ENCODE assay signal across 8 cellular contexts in the genomic region with DNA sequence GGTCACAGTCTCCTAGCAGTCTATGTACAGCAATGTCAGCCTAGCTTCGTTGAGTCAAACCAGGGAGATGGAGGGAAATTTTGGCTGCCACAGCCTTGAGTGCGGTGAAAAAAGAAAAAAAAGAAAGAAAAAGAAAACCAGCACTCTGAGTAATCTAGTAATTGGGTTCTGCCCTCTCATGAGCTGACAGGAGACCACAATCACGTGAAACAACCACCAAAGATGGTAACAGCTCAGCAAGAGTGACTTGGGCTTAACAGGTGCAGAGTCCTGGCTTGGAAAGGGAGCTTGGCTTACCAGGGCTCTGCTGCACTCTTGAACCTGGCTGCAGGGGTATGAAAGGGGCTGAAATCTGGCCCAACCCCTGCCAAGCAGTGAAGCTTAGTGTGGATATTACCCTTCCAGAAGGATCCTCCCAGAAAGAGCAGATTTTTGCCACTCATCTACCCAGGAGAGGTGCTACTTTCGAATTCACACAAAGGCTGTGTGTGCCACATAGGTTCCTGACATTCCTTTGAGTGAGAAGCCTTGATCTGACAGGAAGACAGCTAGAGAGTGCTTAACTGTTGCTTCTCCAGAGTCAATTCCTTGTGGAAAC.
DNase-seq lines count a peak whose midpoint lies in the region; ATAC-seq, FAIRE-seq and TF ChIP-seq lines count a peak whose summit lies in the region.

No MANE protein-coding gene starts in this region.

- TF ChIP-seq CTCF in GM10266 (IDR thresholded peaks at IDR 0.05; ENCODE audit: control insufficient read depth, insufficient read depth, low read depth, missing control alignments) (no peak), GM23338 (conservative IDR thresholded peaks at IDR 0.05; ENCODE audit: low read depth in 2 of 2) (no peak), RWPE2 (IDR thresholded peaks at IDR 0.05; ENCODE audit: poor library complexity, severe bottlenecking) (no peak), astrocyte (IDR thresholded peaks at IDR 0.05; ENCODE audit: insufficient read depth, low read depth, low read length) (no peak), foreskin keratinocyte (conservative IDR thresholded peaks at IDR 0.05) (no peak)

- H3K9me3 ChIP-seq in RWPE2 (ENCODE audit: severe bottlenecking) (peaks cover 5% of the 10 kb centered on the region), astrocyte (ENCODE audit: insufficient read depth, low read depth, low read length) (no peaks in the 10 kb centered on the region)

- H3K27me3 ChIP-seq in GM23338 (ENCODE audit: insufficient read depth) (no peaks in the 10 kb centered on the region), RWPE2 (ENCODE audit: insufficient read depth, poor library complexity, severe bottlenecking) (no peaks in the 10 kb centered on the region), astrocyte (ENCODE audit: insufficient read depth, low read length) (no peaks in the 10 kb centered on the region), foreskin keratinocyte (no peaks in the 10 kb centered on the region)

- H4K20me1 ChIP-seq in GM23338 (replicated peaks; ENCODE audit: insufficient read depth): no peaks in the 10 kb centered on the region
- no peaks in the 10 kb centered on the region for H4K20me1 ChIP-seq in astrocyte (ENCODE audit: insufficient read depth, low read length)

- H3K4me2 ChIP-seq in GM23338 (no peak overlapping the region), astrocyte (ENCODE audit: low read length) (no peak overlapping the region)

- ATAC-seq in GM23338 (peak; percentile 58), RWPE2 (ENCODE audit: low read depth) (no peak), foreskin keratinocyte (no peak)

- H3K27ac Mint-ChIP-seq in GM23338 (no peak overlapping the region), astrocyte (ENCODE audit: unreplicated experiment) (no peak overlapping the region)

- H3K9me2 ChIP-seq in GM23338 (ENCODE audit: insufficient read depth): no peaks in the 10 kb centered on the region

- H3K9me3 Mint-ChIP-seq in GM23338 (peaks cover 3% of the 10 kb centered on the region; the same call in 1 of the 3 replicates), astrocyte (ENCODE audit: unreplicated experiment) (peaks cover 6% of the 10 kb centered on the region)

- no peaks in the 10 kb centered on the region for H3K36me3 Mint-ChIP-seq in GM23338 (ENCODE audit: low read depth)
- no peaks in the 10 kb centered on the region for H3K36me3 Mint-ChIP-seq in astrocyte (ENCODE audit: low read depth, unreplicated experiment)

- H3K4me1 Mint-ChIP-seq in GM23338 (peaks cover 13% of the 10 kb centered on the region), astrocyte (ENCODE audit: low read depth, unreplicated experiment) (peaks cover 33% of the 10 kb centered on the region)

- no peaks in the 10 kb centered on the region for H3F3A ChIP-seq in GM23338 (replicated peaks; ENCODE audit: low read depth)

- H3K4me3 ChIP-seq in GM23338: no peak overlapping the region
- no peak overlapping the region for H3K4me3 ChIP-seq in RWPE2 (ENCODE audit: severe bottlenecking)
- H3K4me3 ChIP-seq in astrocyte (ENCODE audit: insufficient read depth, low read depth, low read length): no peak overlapping the region

- H3K79me2 ChIP-seq in GM23338 (replicated peaks; ENCODE audit: insufficient read depth) (no peaks in the 10 kb centered on the region), astrocyte (ENCODE audit: insufficient read depth, low read length) (no peaks in the 10 kb centered on the region)

- H3K27ac ChIP-seq in GM23338 (ENCODE audit: low read depth) (no peak overlapping the region), RWPE2 (ENCODE audit: poor library complexity, severe bottlenecking) (peak overlapping the region; percentile 85), astrocyte (ENCODE audit: low read depth, low read length) (no peak overlapping the region), foreskin keratinocyte (no peak overlapping the region)

- H3K4me3 Mint-ChIP-seq in GM23338: no peak overlapping the region
- no peak overlapping the region for H3K4me3 Mint-ChIP-seq in astrocyte (ENCODE audit: unreplicated experiment)

- H3K9ac ChIP-seq in astrocyte (ENCODE audit: low read length): no peak overlapping the region

- H2AFZ ChIP-seq in GM23338 (peak overlapping the region; percentile 85), astrocyte (ENCODE audit: low read depth, low read length) (no peak overlapping the region)

- peaks cover 9% of the 10 kb centered on the region; the same call in 1 of the 2 replicates for H3K4me1 ChIP-seq in GM23338 (ENCODE audit: insufficient read depth)
- peaks cover 46% of the 10 kb centered on the region for H3K4me1 ChIP-seq in RWPE2 (ENCODE audit: insufficient read depth, poor library complexity, severe bottlenecking)
- peaks cover 15% of the 10 kb centered on the region for H3K4me1 ChIP-seq in astrocyte (ENCODE audit: insufficient read depth, low read length)
- peaks cover 41% of the 10 kb centered on the region for H3K4me1 ChIP-seq in foreskin keratinocyte

- no peaks in the 10 kb centered on the region for H3K27me3 Mint-ChIP-seq in GM23338 (ENCODE audit: insufficient read depth, low read depth, poor library complexity)
- H3K27me3 Mint-ChIP-seq in astrocyte (ENCODE audit: low read depth, unreplicated experiment): no peaks in the 10 kb centered on the region

- FAIRE-seq in astrocyte (lab: Jason Lieb, UNC): no peak

- H3K36me3 ChIP-seq in GM23338 (ENCODE audit: insufficient read depth) (no peaks in the 10 kb centered on the region), RWPE2 (ENCODE audit: low read depth) (no peaks in the 10 kb centered on the region), astrocyte (ENCODE audit: insufficient read depth, low read length) (no peaks in the 10 kb centered on the region)

- DNase-seq in GM10266 (ENCODE audit: extremely low spot score) (peak; percentile 82), GM23338 (ENCODE audit: low spot score) (peak; percentile 23), RWPE2 (ENCODE audit: low spot score) (no peak), astrocyte (ENCODE audit: low read depth) (peak; percentile 51), DMS53 (lab: John Stamatoyannopoulos, UW) (no peak), foreskin keratinocyte (no peak), mesenteric fat pad (ENCODE audit: low spot score) (no peak)
- peak; percentile 53 for DNase-seq in stimulated activated CD8-positive, alpha-beta memory T cell treated with anti-CD3 and anti-CD28 coated beads, Interleukin-12 subunit alpha, Interleukin-12 subunit beta, amount 100 ng/mL, for 1 hour (ENCODE audit: low read depth)

TF ChIP-seq in GM23338, 12 proteins besides CTCF, POLR2A, EP300 and RAD21 (continues in another document):
- TF ChIP-seq EZH2phosphoT487 (IDR thresholded peaks at IDR 0.05; ENCODE audit: unreplicated experiment): no peak
- no peak for TF ChIP-seq EZH2 (IDR thresholded peaks at IDR 0.05; ENCODE audit: low read depth, unreplicated experiment)
- TF ChIP-seq NANOG (IDR thresholded peaks at IDR 0.05; ENCODE audit: borderline replicate concordance): no peak
- TF ChIP-seq, protein P1, sequence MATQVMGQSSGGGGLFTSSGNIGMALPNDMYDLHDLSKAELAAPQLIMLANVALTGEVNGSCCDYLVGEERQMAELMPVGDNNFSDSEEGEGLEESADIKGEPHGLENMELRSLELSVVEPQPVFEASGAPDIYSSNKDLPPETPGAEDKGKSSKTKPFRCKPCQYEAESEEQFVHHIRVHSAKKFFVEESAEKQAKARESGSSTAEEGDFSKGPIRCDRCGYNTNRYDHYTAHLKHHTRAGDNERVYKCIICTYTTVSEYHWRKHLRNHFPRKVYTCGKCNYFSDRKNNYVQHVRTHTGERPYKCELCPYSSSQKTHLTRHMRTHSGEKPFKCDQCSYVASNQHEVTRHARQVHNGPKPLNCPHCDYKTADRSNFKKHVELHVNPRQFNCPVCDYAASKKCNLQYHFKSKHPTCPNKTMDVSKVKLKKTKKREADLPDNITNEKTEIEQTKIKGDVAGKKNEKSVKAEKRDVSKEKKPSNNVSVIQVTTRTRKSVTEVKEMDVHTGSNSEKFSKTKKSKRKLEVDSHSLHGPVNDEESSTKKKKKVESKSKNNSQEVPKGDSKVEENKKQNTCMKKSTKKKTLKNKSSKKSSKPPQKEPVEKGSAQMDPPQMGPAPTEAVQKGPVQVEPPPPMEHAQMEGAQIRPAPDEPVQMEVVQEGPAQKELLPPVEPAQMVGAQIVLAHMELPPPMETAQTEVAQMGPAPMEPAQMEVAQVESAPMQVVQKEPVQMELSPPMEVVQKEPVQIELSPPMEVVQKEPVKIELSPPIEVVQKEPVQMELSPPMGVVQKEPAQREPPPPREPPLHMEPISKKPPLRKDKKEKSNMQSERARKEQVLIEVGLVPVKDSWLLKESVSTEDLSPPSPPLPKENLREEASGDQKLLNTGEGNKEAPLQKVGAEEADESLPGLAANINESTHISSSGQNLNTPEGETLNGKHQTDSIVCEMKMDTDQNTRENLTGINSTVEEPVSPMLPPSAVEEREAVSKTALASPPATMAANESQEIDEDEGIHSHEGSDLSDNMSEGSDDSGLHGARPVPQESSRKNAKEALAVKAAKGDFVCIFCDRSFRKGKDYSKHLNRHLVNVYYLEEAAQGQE (IDR thresholded peaks at IDR 0.05; ENCODE audit: unreplicated experiment): no peak

Comparison
In these comparisons a context has a peak if more than half of its experiments do, and no peak if none do; other contexts are left out.
1. DNase-seq: peak in GM10266 (single experiment), GM23338 (single experiment), astrocyte (single experiment) and stimulated activated CD8-positive, alpha-beta memory T cell treated with anti-CD3 and anti-CD28 coated beads, Interleukin-12 subunit alpha, Interleukin-12 subunit beta, amount 100 ng/mL, for 1 hour (single experiment); none in RWPE2 (single experiment), DMS53 (single experiment), foreskin keratinocyte (0 of 2) and mesenteric fat pad (single experiment).